ENCODE assay signal across 1 cellular context in genomic region chr12:124837958-124838803, GRCh38.
TF ChIP-seq lines count a peak whose summit lies in the region.

No MANE protein-coding gene starts in this region.

TF ChIP-seq in HepG2, 621 proteins besides CTCF, POLR2A, EP300 and RAD21 (continued from another document and continues in another):
- TF ChIP-seq ZNF687 (CRISPR knock-in tag; IDR thresholded peaks at IDR 0.05) (peak; percentile 99), ZNF33B (CRISPR knock-in tag; IDR thresholded peaks at IDR 0.05) (0 out of 2 replicates have a peak, but pooled peaks have one; percentile 30), CBFB (CRISPR knock-in tag; IDR thresholded peaks at IDR 0.05) (no peak), TEAD2 (CRISPR knock-in tag; IDR thresholded peaks at IDR 0.05) (no peak), FOXK1 (CRISPR knock-in tag; IDR thresholded peaks at IDR 0.05; ENCODE audit: borderline replicate concordance, low read depth) (peak; percentile 13; the same call in 1 of the 2 replicates), ELF4 (CRISPR knock-in tag; IDR thresholded peaks at IDR 0.05; ENCODE audit: borderline replicate concordance) (no peak), HNRNPL (IDR thresholded peaks at IDR 0.05; ENCODE audit: low read depth, low read length) (no peak), THAP7 (CRISPR knock-in tag; IDR thresholded peaks at IDR 0.05) (0 out of 2 replicates have a peak, but pooled peaks have one; percentile 20), PHF21A (CRISPR knock-in tag; IDR thresholded peaks at IDR 0.05) (peak; percentile 96), ATF2 (CRISPR knock-in tag; IDR thresholded peaks at IDR 0.05) (no peak; the same call in 1 of the 2 replicates), ZKSCAN1 (IDR thresholded peaks at IDR 0.05; ENCODE audit: low read length) (no peak), CSRNP1 (CRISPR knock-in tag; IDR thresholded peaks at IDR 0.05) (0 out of 2 replicates have a peak, but pooled peaks have one; percentile 63), ZKSCAN8 (CRISPR knock-in tag; IDR thresholded peaks at IDR 0.05; ENCODE audit: borderline replicate concordance) (no peak), MEF2D (CRISPR knock-in tag; IDR thresholded peaks at IDR 0.05) (peak; percentile 87), ZNF850 (CRISPR knock-in tag; conservative IDR thresholded peaks at IDR 0.05) (no peak), CCDC6 (CRISPR knock-in tag; IDR thresholded peaks at IDR 0.05) (peak; percentile 41; the same call in 1 of the 2 replicates), ERF (CRISPR knock-in tag; IDR thresholded peaks at IDR 0.05) (peak; percentile 81; the same call in 1 of the 2 replicates), MTF2 (CRISPR knock-in tag; IDR thresholded peaks at IDR 0.05; ENCODE audit: borderline replicate concordance) (no peak), MTA3 (CRISPR knock-in tag; IDR thresholded peaks at IDR 0.05) (no peak), KDM5B (CRISPR knock-in tag; IDR thresholded peaks at IDR 0.05; ENCODE audit: borderline replicate concordance) (peak; percentile 91; the same call in 1 of the 2 replicates), CHCHD3 (CRISPR knock-in tag; IDR thresholded peaks at IDR 0.05) (no peak), TBX3 (IDR thresholded peaks at IDR 0.05; ENCODE audit: borderline replicate concordance) (no peak), ETS1 (CRISPR knock-in tag; IDR thresholded peaks at IDR 0.05) (no peak), ZNF354B (CRISPR knock-in tag; IDR thresholded peaks at IDR 0.05) (no peak), ZNF7 (CRISPR knock-in tag; IDR thresholded peaks at IDR 0.05) (no peak), ZNF589 (CRISPR knock-in tag; conservative IDR thresholded peaks at IDR 0.05) (no peak), ATM (IDR thresholded peaks at IDR 0.05; ENCODE audit: borderline replicate concordance) (no peak), ZIK1 (CRISPR knock-in tag; IDR thresholded peaks at IDR 0.05; ENCODE audit: borderline replicate concordance, low read depth) (0 out of 2 replicates have a peak, but pooled peaks have one; percentile 22), ELF1 (CRISPR knock-in tag; IDR thresholded peaks at IDR 0.05) (peak; percentile 46; the same call in 1 of the 2 replicates), ZBTB38 (CRISPR knock-in tag; IDR thresholded peaks at IDR 0.05) (peak; percentile 96), ARID2 (CRISPR knock-in tag; IDR thresholded peaks at IDR 0.05; ENCODE audit: borderline replicate concordance) (no peak), BRCA1 (CRISPR knock-in tag; IDR thresholded peaks at IDR 0.05) (0 out of 2 replicates have a peak, but pooled peaks have one; percentile 39), GATAD1 (CRISPR knock-in tag; IDR thresholded peaks at IDR 0.05) (peak; percentile 37; the same call in 1 of the 2 replicates), POLR2G (IDR thresholded peaks at IDR 0.05; ENCODE audit: low read depth, low read length) (peak; percentile 32; the same call in 1 of the 2 replicates), NBN (conservative IDR thresholded peaks at IDR 0.05) (no peak), SIN3A (IDR thresholded peaks at IDR 0.05; ENCODE audit: borderline replicate concordance, low read depth, low read length) (0 out of 2 replicates have a peak, but pooled peaks have one; percentile 34), MYPOP (CRISPR knock-in tag; IDR thresholded peaks at IDR 0.05) (no peak), NFATC3 (CRISPR knock-in tag; IDR thresholded peaks at IDR 0.05) (no peak), ZNF281 (CRISPR knock-in tag; IDR thresholded peaks at IDR 0.05; ENCODE audit: borderline replicate concordance) (0 out of 2 replicates have a peak, but pooled peaks have one; percentile 9), YY1 (IDR thresholded peaks at IDR 0.05; ENCODE audit: insufficient read depth, insufficient replicate concordance, low read depth, low read length) (peak; percentile 64), DPF2 (CRISPR knock-in tag; IDR thresholded peaks at IDR 0.05; ENCODE audit: borderline replicate concordance, low read depth) (peak; percentile 52; the same call in 1 of the 2 replicates)
- TF ChIP-seq, protein P1, sequence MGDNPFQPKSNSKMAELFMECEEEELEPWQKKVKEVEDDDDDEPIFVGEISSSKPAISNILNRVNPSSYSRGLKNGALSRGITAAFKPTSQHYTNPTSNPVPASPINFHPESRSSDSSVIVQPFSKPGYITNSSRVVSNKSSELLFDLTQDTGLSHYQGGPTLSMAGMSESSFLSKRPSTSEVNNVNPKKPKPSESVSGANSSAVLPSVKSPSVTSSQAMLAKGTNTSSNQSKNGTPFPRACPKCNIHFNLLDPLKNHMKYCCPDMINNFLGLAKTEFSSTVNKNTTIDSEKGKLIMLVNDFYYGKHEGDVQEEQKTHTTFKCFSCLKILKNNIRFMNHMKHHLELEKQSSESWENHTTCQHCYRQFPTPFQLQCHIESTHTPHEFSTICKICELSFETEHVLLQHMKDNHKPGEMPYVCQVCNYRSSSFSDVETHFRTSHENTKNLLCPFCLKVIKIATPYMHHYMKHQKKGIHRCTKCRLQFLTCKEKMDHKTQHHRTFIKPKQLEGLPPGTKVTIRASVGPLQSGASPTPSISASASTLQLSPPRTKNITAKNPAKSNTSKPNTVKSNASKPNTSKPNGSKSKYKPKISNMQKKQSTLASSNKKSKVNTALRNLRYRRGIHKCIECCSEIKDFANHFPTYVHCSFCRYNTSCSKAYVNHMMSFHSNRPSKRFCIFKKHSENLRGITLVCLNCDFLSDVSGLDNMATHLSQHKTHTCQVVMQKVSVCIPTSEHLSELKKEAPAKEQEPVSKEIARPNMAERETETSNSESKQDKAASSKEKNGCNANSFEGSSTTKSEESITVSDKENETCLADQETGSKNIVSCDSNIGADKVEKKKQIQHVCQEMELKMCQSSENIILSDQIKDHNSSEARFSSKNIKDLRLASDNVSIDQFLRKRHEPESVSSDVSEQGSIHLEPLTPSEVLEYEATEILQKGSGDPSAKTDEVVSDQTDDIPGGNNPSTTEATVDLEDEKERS (CRISPR knock-in tag; IDR thresholded peaks at IDR 0.05): peak; percentile 55; the same call in 1 of the 2 replicates
- TF ChIP-seq, protein P2, sequence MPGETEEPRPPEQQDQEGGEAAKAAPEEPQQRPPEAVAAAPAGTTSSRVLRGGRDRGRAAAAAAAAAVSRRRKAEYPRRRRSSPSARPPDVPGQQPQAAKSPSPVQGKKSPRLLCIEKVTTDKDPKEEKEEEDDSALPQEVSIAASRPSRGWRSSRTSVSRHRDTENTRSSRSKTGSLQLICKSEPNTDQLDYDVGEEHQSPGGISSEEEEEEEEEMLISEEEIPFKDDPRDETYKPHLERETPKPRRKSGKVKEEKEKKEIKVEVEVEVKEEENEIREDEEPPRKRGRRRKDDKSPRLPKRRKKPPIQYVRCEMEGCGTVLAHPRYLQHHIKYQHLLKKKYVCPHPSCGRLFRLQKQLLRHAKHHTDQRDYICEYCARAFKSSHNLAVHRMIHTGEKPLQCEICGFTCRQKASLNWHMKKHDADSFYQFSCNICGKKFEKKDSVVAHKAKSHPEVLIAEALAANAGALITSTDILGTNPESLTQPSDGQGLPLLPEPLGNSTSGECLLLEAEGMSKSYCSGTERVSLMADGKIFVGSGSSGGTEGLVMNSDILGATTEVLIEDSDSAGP (CRISPR knock-in tag; IDR thresholded peaks at IDR 0.05; ENCODE audit: borderline replicate concordance): peak; percentile 41; the same call in 1 of the 2 replicates
